ENCODE assay signal across 22 cellular contexts in the genomic region with DNA sequence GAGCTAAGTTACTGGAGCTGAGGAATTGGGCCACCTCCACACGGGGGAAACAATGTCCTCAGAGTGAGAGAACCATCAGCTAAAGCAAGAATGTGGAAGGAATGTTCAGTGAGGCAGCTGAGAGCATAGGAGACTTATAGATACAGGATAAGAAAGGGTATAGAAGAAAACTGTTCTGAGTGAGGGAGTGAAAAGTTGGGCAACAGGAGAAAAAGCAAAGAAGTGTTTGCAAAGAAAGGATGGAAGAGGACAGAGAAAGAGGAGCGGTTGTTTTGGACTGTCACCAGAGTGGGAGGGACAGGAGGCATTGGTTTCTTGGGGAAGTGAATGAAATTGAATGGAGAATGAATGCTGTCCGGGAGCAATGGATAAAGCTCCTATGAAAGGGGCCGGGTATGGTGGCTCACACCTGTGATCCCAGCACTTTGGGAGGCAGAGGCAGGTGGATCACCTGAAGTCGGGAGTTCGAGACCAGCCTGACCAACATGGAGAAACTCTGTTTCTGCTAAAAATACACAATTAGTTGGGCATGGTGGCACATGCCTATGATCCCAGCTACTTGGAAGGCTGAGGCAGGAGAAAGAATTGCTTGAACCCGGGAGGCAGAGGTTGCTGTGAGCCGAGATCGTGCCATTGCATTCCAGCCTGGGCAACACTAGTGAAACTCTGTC.
DNase-seq lines count a peak whose midpoint lies in the region.
"Had no signal": no experiment of that assay in that cellular context is flagged by ENCODE, and none has a peak within 500 bp of the region (broad histone marks: within the 10 kb centered on the region; RNA-seq: fewer than 3 reads in every experiment).

No MANE protein-coding gene starts in this region.

- H3K79me1 ChIP-seq in mesendoderm (ENCODE audit: low read length) (no peaks in the 10 kb centered on the region), trophoblast cell (ENCODE audit: low read length) (peaks cover 4% of the 10 kb centered on the region)

- WGBS in mesendoderm (ENCODE audit: extremely low coverage, insufficient coverage, low lambda C conversion rate), result no CpG with 5 or more reads among the region's 9 CpGs
- no CpG with 5 or more reads among the region's 9 CpGs for WGBS in trophoblast cell (ENCODE audit: extremely low coverage, insufficient coverage, insufficient read length)

- H2AK5ac ChIP-seq in mesendoderm (ENCODE audit: low read length) (no peak overlapping the region), trophoblast cell (ENCODE audit: low read length) (peak overlapping the region; percentile 24)

- no peak overlapping the region for H4K5ac ChIP-seq in mesendoderm (ENCODE audit: low read length)

- H3K4me3 Mint-ChIP-seq in CD8-positive, alpha-beta memory T cell, result no peak overlapping the region
- H3K4me3 Mint-ChIP-seq in activated CD4-positive, alpha-beta memory T cell treated with anti-CD3 and anti-CD28 coated beads, Interleukin-2, amount 10 ng/mL, durations not matched to agents 7 days and 5 days, result no peak overlapping the region
- H3K4me3 Mint-ChIP-seq: CD14-positive monocyte; CD4-positive, alpha-beta T cell; GM23338; H9 had no signal

- H3K9ac ChIP-seq in mesendoderm (ENCODE audit: low read length) (no peak overlapping the region), trophoblast cell (ENCODE audit: low read length) (no peak overlapping the region)
- H3K9ac ChIP-seq: BLaER1 treated with 17β-estradiol and CSF1 and Interleukin-3, amounts not matched to agents 10 nM and 100 nM had no signal

- H2BK5ac ChIP-seq in mesendoderm (ENCODE audit: low read length) (no peak overlapping the region), trophoblast cell (ENCODE audit: low read depth, low read length, poor library complexity) (no peak overlapping the region)

- POLR2A ChIA-PET in CD8-positive, alpha-beta memory T cell (lab: Charles Lee), result no interaction called here
- POLR2A ChIA-PET in activated CD4-positive, alpha-beta memory T cell treated with anti-CD3 and anti-CD28 coated beads, Interleukin-2, amount 10 ng/mL, durations not matched to agents 7 days and 5 days (lab: Charles Lee), result no interaction called here

- H3K18ac ChIP-seq in mesendoderm (ENCODE audit: low read length), result no peak overlapping the region
- no peak overlapping the region for H3K18ac ChIP-seq in trophoblast cell (ENCODE audit: low read length)

- no peak overlapping the region for H3K27ac Mint-ChIP-seq in CD8-positive, alpha-beta memory T cell
- H3K27ac Mint-ChIP-seq in activated CD4-positive, alpha-beta memory T cell treated with anti-CD3 and anti-CD28 coated beads, Interleukin-2, amount 10 ng/mL, durations not matched to agents 7 days and 5 days, result no peak overlapping the region
- H3K27ac Mint-ChIP-seq: CD4-positive, alpha-beta T cell; GM23338 had no signal

- H2AFZ ChIP-seq in trophoblast cell (ENCODE audit: insufficient read depth, low read length, poor library complexity), result no peak overlapping the region

- no peak overlapping the region for H2BK120ac ChIP-seq in mesendoderm (ENCODE audit: low read depth, low read length)
- no peak overlapping the region for H2BK120ac ChIP-seq in trophoblast cell (ENCODE audit: insufficient read depth, low read length, poor library complexity)

- H3K9me3 Mint-ChIP-seq in CD8-positive, alpha-beta memory T cell, result no peaks in the 10 kb centered on the region
- H3K9me3 Mint-ChIP-seq in activated CD4-positive, alpha-beta memory T cell treated with anti-CD3 and anti-CD28 coated beads, Interleukin-2, amount 10 ng/mL, durations not matched to agents 7 days and 5 days, result peaks cover 4% of the 10 kb centered on the region
- H3K9me3 Mint-ChIP-seq: CD4-positive, alpha-beta T cell; GM23338; H9 had no signal

- H3K9me3 ChIP-seq in CD8-positive, alpha-beta memory T cell (ENCODE audit: low read length), result no peaks in the 10 kb centered on the region
- H3K9me3 ChIP-seq in trophoblast cell (ENCODE audit: insufficient read depth, low read depth, low read length) (no peaks in the 10 kb centered on the region), SJCRH30 (replicated peaks) (no peaks in the 10 kb centered on the region)
- H3K9me3 ChIP-seq: A549; BE2C; BLaER1 treated with 17β-estradiol and CSF1 and Interleukin-3, amounts not matched to agents 10 nM and 100 nM had no signal

- no peak overlapping the region for H3K56ac ChIP-seq in mesendoderm (ENCODE audit: low read length)

- H3K4me2 ChIP-seq in mesendoderm (ENCODE audit: low read length) (no peak overlapping the region), trophoblast cell (ENCODE audit: low read length) (no peak overlapping the region)
- H3K4me2 ChIP-seq: A549, GM23338 had no signal

- no peaks in the 10 kb centered on the region for H3K36me3 ChIP-seq in CD8-positive, alpha-beta memory T cell (ENCODE audit: insufficient read depth, low read length)
- no peaks in the 10 kb centered on the region for H3K36me3 ChIP-seq in mesendoderm (ENCODE audit: control insufficient read depth, insufficient read depth, low read length)
- H3K36me3 ChIP-seq in trophoblast cell (ENCODE audit: control insufficient read depth in 1 of 2, insufficient read depth in 2 of 2, low read length in 2 of 2), result no peaks in the 10 kb centered on the region
- no peaks in the 10 kb centered on the region for H3K36me3 ChIP-seq in SJCRH30
- H3K36me3 ChIP-seq: BE2C; BLaER1 treated with 17β-estradiol and CSF1 and Interleukin-3, amounts not matched to agents 10 nM and 100 nM had no signal

- H3K79me2 ChIP-seq in mesendoderm (ENCODE audit: control insufficient read depth, insufficient read depth, low read length) (no peaks in the 10 kb centered on the region), trophoblast cell (ENCODE audit: control insufficient read depth, insufficient read depth, low read length, poor library complexity) (no peaks in the 10 kb centered on the region)

- H4K8ac ChIP-seq in mesendoderm (ENCODE audit: low read depth, low read length), result no peak overlapping the region
- H4K8ac ChIP-seq in trophoblast cell (ENCODE audit: low read depth, low read length), result no peak overlapping the region

- CTCF ChIA-PET in CD8-positive, alpha-beta memory T cell (lab: Charles Lee), result no interaction called here
- CTCF ChIA-PET in activated CD4-positive, alpha-beta memory T cell treated with anti-CD3 and anti-CD28 coated beads, Interleukin-2, amount 10 ng/mL, durations not matched to agents 7 days and 5 days (lab: Charles Lee), result no interaction called here

- peaks cover 5 to 8% of the 10 kb centered on the region in 2 donors for H3K27me3 Mint-ChIP-seq in CD8-positive, alpha-beta memory T cell
- peaks cover 15% of the 10 kb centered on the region for H3K27me3 Mint-ChIP-seq in activated CD4-positive, alpha-beta memory T cell treated with anti-CD3 and anti-CD28 coated beads, Interleukin-2, amount 10 ng/mL, durations not matched to agents 7 days and 5 days
- H3K27me3 Mint-ChIP-seq: CD4-positive, alpha-beta T cell had no signal

- no peaks in the 10 kb centered on the region for H3K4me1 ChIP-seq in CD8-positive, alpha-beta memory T cell (ENCODE audit: insufficient read depth, low read length)
- no peaks in the 10 kb centered on the region for H3K4me1 ChIP-seq in mesendoderm (ENCODE audit: control insufficient read depth, low read depth, low read length)
- H3K4me1 ChIP-seq in trophoblast cell (ENCODE audit: control insufficient read depth in 1 of 2, insufficient read depth in 2 of 2, low read length in 2 of 2), result peaks cover 3 to 9% of the 10 kb centered on the region in 2 experiments
- H3K4me1 ChIP-seq in SJCRH30, result no peaks in the 10 kb centered on the region
- H3K4me1 ChIP-seq: A549, BE2C had no signal

- no peaks in the 10 kb centered on the region for H3K27me3 ChIP-seq in CD8-positive, alpha-beta memory T cell (ENCODE audit: insufficient read depth, low read length, poor library complexity, severe bottlenecking)
- H3K27me3 ChIP-seq in mesendoderm (ENCODE audit: insufficient read depth, low read length, poor library complexity), result no peaks in the 10 kb centered on the region
- H3K27me3 ChIP-seq in trophoblast cell (ENCODE audit: insufficient read depth, low read length), result no peaks in the 10 kb centered on the region
- H3K27me3 ChIP-seq in SJCRH30, result no peaks in the 10 kb centered on the region
- H3K27me3 ChIP-seq: BE2C; BLaER1 treated with 17β-estradiol and CSF1 and Interleukin-3, amounts not matched to agents 10 nM and 100 nM had no signal

- H3K4me1 Mint-ChIP-seq in CD8-positive, alpha-beta memory T cell, result no peaks in the 10 kb centered on the region
- peaks cover 12% of the 10 kb centered on the region for H3K4me1 Mint-ChIP-seq in activated CD4-positive, alpha-beta memory T cell treated with anti-CD3 and anti-CD28 coated beads, Interleukin-2, amount 10 ng/mL, durations not matched to agents 7 days and 5 days

- DNase-seq in CD8-positive, alpha-beta memory T cell, result no peak
- DNase-seq in OCI-M1 (lab: John Stamatoyannopoulos, UW) (peak; percentile 41), mesendoderm (peak; percentile 32), trophoblast cell (peak in 1 of 2 donors; percentile 24), SJCRH30 (no peak)
- no peak for DNase-seq in effector CD4-positive, alpha-beta T cell
- DNase-seq in activated CD4-positive, alpha-beta memory T cell treated with anti-CD3 and anti-CD28 coated beads, Interleukin-2, amount 10 ng/mL, durations not matched to agents 7 days and 5 days, result no peak
- DNase-seq: 8988T; ACHN; AML-193; BE2C; Calu3; CD4-positive, alpha-beta T cell; COR-L47; DMS53; DMS79 treated with DMSO at 0.1 percent for 48 hours; GF-D8; H9 had no signal

- H3K23ac ChIP-seq in mesendoderm (ENCODE audit: low read length), result no peak overlapping the region
- no peak overlapping the region for H3K23ac ChIP-seq in trophoblast cell (ENCODE audit: low read length)

- H2BK12ac ChIP-seq in trophoblast cell (ENCODE audit: low read length), result no peak overlapping the region

- H3K36me3 Mint-ChIP-seq in CD8-positive, alpha-beta memory T cell, result no peaks in the 10 kb centered on the region
- no peaks in the 10 kb centered on the region for H3K36me3 Mint-ChIP-seq in activated CD4-positive, alpha-beta memory T cell treated with anti-CD3 and anti-CD28 coated beads, Interleukin-2, amount 10 ng/mL, durations not matched to agents 7 days and 5 days (ENCODE audit: low read depth)

- H3K14ac ChIP-seq in trophoblast cell (ENCODE audit: low read length), result no peak overlapping the region

- no peak overlapping the region for H3K4ac ChIP-seq in mesendoderm (ENCODE audit: low read depth, low read length)
- H3K4ac ChIP-seq in trophoblast cell (ENCODE audit: low read depth, low read length), result no peak overlapping the region

- H3K27ac ChIP-seq in CD8-positive, alpha-beta memory T cell (ENCODE audit: low read depth, low read length), result peak overlapping the region; percentile 83
- H3K27ac ChIP-seq in mesendoderm (ENCODE audit: low read depth, low read length) (no peak overlapping the region), trophoblast cell (ENCODE audit: low read depth, low read length) (no peak overlapping the region), SJCRH30 (no peak overlapping the region)
- H3K27ac ChIP-seq: A549; BLaER1 treated with 17β-estradiol and CSF1 and Interleukin-3, amounts not matched to agents 10 nM and 100 nM had no signal

- no peak overlapping the region for H4K91ac ChIP-seq in trophoblast cell (ENCODE audit: low read depth, low read length)

- no peak overlapping the region for H4K12ac ChIP-seq in trophoblast cell (ENCODE audit: low read depth, low read length)

- no peak overlapping the region for H2BK15ac ChIP-seq in mesendoderm (replicated peaks; ENCODE audit: low read depth)

- peak overlapping the region; percentile 9 for H3K4me3 ChIP-seq in CD8-positive, alpha-beta memory T cell (ENCODE audit: low read length)
- H3K4me3 ChIP-seq in mesendoderm (ENCODE audit: low read length) (no peak overlapping the region), trophoblast cell (ENCODE audit: low read depth, low read length) (no peak overlapping the region), SJCRH30 (no peak overlapping the region)
- H3K4me3 ChIP-seq: A549; BLaER1 treated with 17β-estradiol and CSF1 and Interleukin-3, amounts not matched to agents 10 nM and 100 nM; GM23338 had no signal

Comparison
In these comparisons a context has a peak if more than half of its experiments do, and no peak if none do; other contexts are left out.
1. DNase-seq: peak in OCI-M1 (single experiment) and mesendoderm (single experiment); none in CD8-positive, alpha-beta memory T cell (0 of 5), SJCRH30 (0 of 2), effector CD4-positive, alpha-beta T cell (single experiment) and activated CD4-positive, alpha-beta memory T cell treated with anti-CD3 and anti-CD28 coated beads, Interleukin-2, amount 10 ng/mL, durations not matched to agents 7 days and 5 days (single experiment).